Comparison of ENCODE assay signal across 19 cellular contexts in genomic region chr6:3706547-3707467, GRCh38.
"Had no signal": no experiment of that assay in that cellular context is flagged by ENCODE, and none has a peak within 500 bp of the region (broad histone marks: within the 10 kb centered on the region; RNA-seq: fewer than 3 reads in every experiment).

No MANE protein-coding gene starts in this region.

- H3K27me3 Mint-ChIP-seq: activated CD8-positive, alpha-beta T cell treated with anti-CD3 and anti-CD28 coated beads for 36 hours; activated naive CD8-positive, alpha-beta T cell had no signal

- ATAC-seq: activated CD8-positive, alpha-beta T cell treated with anti-CD3 and anti-CD28 coated beads for 36 hours; activated T-cell treated with anti-CD3 and anti-CD28 coated beads, Interleukin-2, amount 50 U/mL, for 72 hours; effector memory CD8-positive, alpha-beta T cell; left colon; natural killer cell treated with Interleukin-12 subunit alpha and Interleukin-12 subunit beta and Interleukin-15 and Interleukin-18, amount 100 ng/mL, for 72 hours; SK-N-SH treated with all-trans-retinoic acid at 6 μM for 48 hours had no signal

- H3K27me3 ChIP-seq: heart left ventricle, right atrium auricular region had no signal

- H3K9me3 Mint-ChIP-seq: activated CD8-positive, alpha-beta T cell treated with anti-CD3 and anti-CD28 coated beads for 36 hours; effector memory CD8-positive, alpha-beta T cell; natural killer cell treated with Interleukin-12 subunit alpha and Interleukin-12 subunit beta and Interleukin-15 and Interleukin-18, amount 100 ng/mL, for 72 hours had no signal

- H3K9me3 ChIP-seq: right atrium auricular region had no signal

- H3K4me3 Mint-ChIP-seq: activated CD8-positive, alpha-beta T cell treated with anti-CD3 and anti-CD28 coated beads for 36 hours; activated naive CD8-positive, alpha-beta T cell; activated T-cell treated with anti-CD3 and anti-CD28 coated beads, Interleukin-2, amount 50 U/mL, for 72 hours; effector memory CD8-positive, alpha-beta T cell; natural killer cell treated with Interleukin-12 subunit alpha and Interleukin-12 subunit beta and Interleukin-15 and Interleukin-18, amount 100 ng/mL, for 72 hours had no signal

- H3K36me3 ChIP-seq: heart left ventricle, right atrium auricular region had no signal

- H3K27ac ChIP-seq: right atrium auricular region, skin epidermis had no signal

- DNase-seq: activated CD4-positive, alpha-beta T cell treated with anti-CD3 and anti-CD28 coated beads for 4 hours; activated CD8-positive, alpha-beta T cell treated with anti-CD3 and anti-CD28 coated beads for 36 hours; activated gamma-delta T cell treated with Interleukin-2 at 50 U/mL for 16 hours; activated T-cell treated with anti-CD3 and anti-CD28 coated beads, Interleukin-2, amount 50 U/mL, for 72 hours; amniotic stem cell; effector memory CD8-positive, alpha-beta T cell; heart left ventricle; left colon; nucleus accumbens; stimulated activated CD4-positive, alpha-beta T cell treated with anti-CD3 and anti-CD28 coated beads, Interleukin-15, amount 100 ng/mL, for 24 hours; stimulated activated CD4-positive, alpha-beta T cell treated with anti-CD3 and anti-CD28 coated beads, Interleukin-4, amount 100 ng/mL, for 1 hour; stimulated activated naive CD4-positive, alpha-beta T cell treated with Interleukin-2 at 50 U/mL for 16 hours; T-helper 1 cell; trophoblast cell had no signal

- H3K4me1 ChIP-seq: right atrium auricular region had no signal

- H3K4me3 ChIP-seq: heart left ventricle, right atrium auricular region, skin epidermis had no signal

- H3K27ac Mint-ChIP-seq: activated CD8-positive, alpha-beta T cell treated with anti-CD3 and anti-CD28 coated beads for 36 hours; activated naive CD8-positive, alpha-beta T cell; activated T-cell treated with anti-CD3 and anti-CD28 coated beads, Interleukin-2, amount 50 U/mL, for 72 hours; effector memory CD8-positive, alpha-beta T cell; natural killer cell treated with Interleukin-12 subunit alpha and Interleukin-12 subunit beta and Interleukin-15 and Interleukin-18, amount 100 ng/mL, for 72 hours had no signal

- H3K36me3 Mint-ChIP-seq: natural killer cell treated with Interleukin-12 subunit alpha and Interleukin-12 subunit beta and Interleukin-15 and Interleukin-18, amount 100 ng/mL, for 72 hours had no signal
